Comparison of ENCODE assay signal across 8 cellular contexts in the genomic region with DNA sequence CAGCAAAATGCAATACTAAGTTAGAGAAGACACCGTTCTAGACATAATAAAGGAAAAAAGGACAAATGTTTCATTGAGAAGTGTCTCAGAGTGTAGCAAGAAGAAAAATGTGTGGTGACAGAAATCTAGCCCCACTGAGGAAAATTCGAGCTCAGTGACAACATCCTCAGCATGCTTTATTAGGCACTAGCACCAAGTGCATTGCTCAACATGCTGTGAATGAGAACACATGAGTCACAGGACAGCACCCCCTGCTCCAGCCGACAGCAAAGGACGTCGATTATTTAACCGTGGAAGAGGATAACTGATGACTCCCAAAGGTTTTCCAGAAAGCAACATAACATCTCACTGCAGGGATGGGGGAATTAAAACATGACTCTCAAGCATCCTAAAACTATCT.
DNase-seq lines count a peak whose midpoint lies in the region; ATAC-seq and TF ChIP-seq lines count a peak whose summit lies in the region.

No MANE protein-coding gene starts in this region.

- H3K9me3 Mint-ChIP-seq in CD4-positive, CD25-positive, alpha-beta regulatory T cell = no peaks in the 10 kb centered on the region
- H3K9me3 Mint-ChIP-seq in naive thymus-derived CD8-positive, alpha-beta T cell = no peaks in the 10 kb centered on the region

- peaks cover 28 to 43% (median 34%) of the 10 kb centered on the region in 4 donors for H3K4me1 Mint-ChIP-seq in CD4-positive, CD25-positive, alpha-beta regulatory T cell
- H3K4me1 Mint-ChIP-seq in naive thymus-derived CD8-positive, alpha-beta T cell = peaks cover 15 to 44% (median 29%) of the 10 kb centered on the region in 4 donors

- H3K27ac ChIP-seq in CD4-positive, CD25-positive, alpha-beta regulatory T cell (ENCODE audit: insufficient read depth, low read length, poor library complexity, severe bottlenecking) = no peak overlapping the region
- no peak overlapping the region for H3K27ac ChIP-seq in foreskin keratinocyte
- H3K27ac ChIP-seq in psoas muscle = peak overlapping the region; percentile 55

- no peak overlapping the region for H3K4me3 Mint-ChIP-seq in CD4-positive, CD25-positive, alpha-beta regulatory T cell
- H3K4me3 Mint-ChIP-seq in naive thymus-derived CD8-positive, alpha-beta T cell = no peak overlapping the region

- peaks cover 3% of the 10 kb centered on the region for H3K4me1 ChIP-seq in CD4-positive, CD25-positive, alpha-beta regulatory T cell (ENCODE audit: control insufficient read depth, insufficient read depth, low read length, poor library complexity, severe bottlenecking)
- H3K4me1 ChIP-seq in foreskin keratinocyte (peaks cover 5% of the 10 kb centered on the region), psoas muscle (peaks cover 22% of the 10 kb centered on the region)

- DNase-seq in CD4-positive, CD25-positive, alpha-beta regulatory T cell = no peak
- peak in 1 of 2 donors; percentile 41 for DNase-seq in foreskin keratinocyte
- DNase-seq in psoas muscle = peak; percentile 69 to 77
- no peak for DNase-seq in activated T-cell treated with anti-CD3 and anti-CD28 coated beads for 4 hours
- DNase-seq in naive thymus-derived CD8-positive, alpha-beta T cell = no peak
- DNase-seq in mesenteric fat pad (ENCODE audit: low spot score) = no peak

- ATAC-seq in CD4-positive, CD25-positive, alpha-beta regulatory T cell (ENCODE audit: low read depth in 2 of 2) = no peak
- ATAC-seq in SK-N-SH treated with all-trans-retinoic acid at 6 μM for 48 hours = peak; percentile 67
- ATAC-seq in foreskin keratinocyte = peak; percentile 35
- ATAC-seq in psoas muscle = peak; percentile 91 to 98 (median 97)
- ATAC-seq in GM19035 (IDR thresholded peaks at IDR 0.05; ENCODE audit: unreplicated experiment) = no peak
- ATAC-seq in naive thymus-derived CD8-positive, alpha-beta T cell = no peak

- H3K36me3 Mint-ChIP-seq in CD4-positive, CD25-positive, alpha-beta regulatory T cell = no peaks in the 10 kb centered on the region
- H3K36me3 Mint-ChIP-seq in naive thymus-derived CD8-positive, alpha-beta T cell = peaks cover 0 to 2% (median 0%) of the 10 kb centered on the region in 3 donors

- intact Hi-C loops in psoas muscle (cut with DNase I) = loop anchor here in 1 of 2 donors (10.0 kb wide), 1 partner anchor 186 kb away; the partner anchor contains the start of gene GNAQ

- no peaks in the 10 kb centered on the region for H3K9me3 ChIP-seq in CD4-positive, CD25-positive, alpha-beta regulatory T cell (ENCODE audit: control insufficient read depth in 2 of 2, low read length in 2 of 2)
- no peaks in the 10 kb centered on the region for H3K9me3 ChIP-seq in psoas muscle

- no peaks in the 10 kb centered on the region for H3K27me3 ChIP-seq in CD4-positive, CD25-positive, alpha-beta regulatory T cell (ENCODE audit: control insufficient read depth, insufficient read depth, low read length)
- H3K27me3 ChIP-seq in foreskin keratinocyte = no peaks in the 10 kb centered on the region
- no peaks in the 10 kb centered on the region for H3K27me3 ChIP-seq in psoas muscle (ENCODE audit: insufficient read depth in 3 of 3, low read length in 2 of 3)

- no peak overlapping the region for H3K4me3 ChIP-seq in CD4-positive, CD25-positive, alpha-beta regulatory T cell (ENCODE audit: low read depth, low read length)
- H3K4me3 ChIP-seq in psoas muscle = no peak overlapping the region

- peak overlapping the region in 2 of 3 donors; percentile 18 to 81 for H3K27ac Mint-ChIP-seq in CD4-positive, CD25-positive, alpha-beta regulatory T cell
- peak overlapping the region in 5 of 10 donors; percentile 6 to 74 (median 50) for H3K27ac Mint-ChIP-seq in naive thymus-derived CD8-positive, alpha-beta T cell

- WGBS in psoas muscle, 3 donors = 28 to 37% (median 31%) methylated on average over 6 of the region's 6 CpGs

- H3K27me3 Mint-ChIP-seq in CD4-positive, CD25-positive, alpha-beta regulatory T cell = no peaks in the 10 kb centered on the region
- H3K27me3 Mint-ChIP-seq in naive thymus-derived CD8-positive, alpha-beta T cell = no peaks in the 10 kb centered on the region

- H3K36me3 ChIP-seq in CD4-positive, CD25-positive, alpha-beta regulatory T cell (ENCODE audit: control insufficient read depth, insufficient read depth, low read length) = no peaks in the 10 kb centered on the region
- H3K36me3 ChIP-seq in psoas muscle (ENCODE audit: insufficient read depth in 1 of 2, low read depth in 1 of 2) = no peaks in the 10 kb centered on the region

- no peak for TF ChIP-seq CTCF in foreskin keratinocyte (conservative IDR thresholded peaks at IDR 0.05)
- TF ChIP-seq CTCF in psoas muscle (IDR thresholded peaks at IDR 0.05) = no peak

- POLR2A ChIA-PET in naive thymus-derived CD8-positive, alpha-beta T cell (lab: Charles Lee) = no interaction called here

TF ChIP-seq in SK-N-SH treated with all-trans-retinoic acid at 6 μM for 48 hours, 23 proteins besides CTCF, POLR2A, EP300 and RAD21:
- TF ChIP-seq ESRRG (CRISPR knock-in tag; IDR thresholded peaks at IDR 0.05) = no peak
- TF ChIP-seq, protein P1, sequence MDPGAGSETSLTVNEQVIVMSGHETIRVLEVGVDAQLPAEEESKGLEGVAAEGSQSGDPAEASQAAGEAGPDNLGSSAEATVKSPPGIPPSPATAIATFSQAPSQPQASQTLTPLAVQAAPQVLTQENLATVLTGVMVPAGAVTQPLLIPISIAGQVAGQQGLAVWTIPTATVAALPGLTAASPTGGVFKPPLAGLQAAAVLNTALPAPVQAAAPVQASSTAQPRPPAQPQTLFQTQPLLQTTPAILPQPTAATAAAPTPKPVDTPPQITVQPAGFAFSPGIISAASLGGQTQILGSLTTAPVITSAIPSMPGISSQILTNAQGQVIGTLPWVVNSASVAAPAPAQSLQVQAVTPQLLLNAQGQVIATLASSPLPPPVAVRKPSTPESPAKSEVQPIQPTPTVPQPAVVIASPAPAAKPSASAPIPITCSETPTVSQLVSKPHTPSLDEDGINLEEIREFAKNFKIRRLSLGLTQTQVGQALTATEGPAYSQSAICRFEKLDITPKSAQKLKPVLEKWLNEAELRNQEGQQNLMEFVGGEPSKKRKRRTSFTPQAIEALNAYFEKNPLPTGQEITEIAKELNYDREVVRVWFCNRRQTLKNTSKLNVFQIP (CRISPR knock-in tag; IDR thresholded peaks at IDR 0.05; ENCODE audit: borderline replicate concordance, low read depth) = no peak
- no peak for TF ChIP-seq RARB (CRISPR knock-in tag; IDR thresholded peaks at IDR 0.05)
- TF ChIP-seq ZFP3 (CRISPR knock-in tag; IDR thresholded peaks at IDR 0.05) = no peak
- TF ChIP-seq, protein P2, sequence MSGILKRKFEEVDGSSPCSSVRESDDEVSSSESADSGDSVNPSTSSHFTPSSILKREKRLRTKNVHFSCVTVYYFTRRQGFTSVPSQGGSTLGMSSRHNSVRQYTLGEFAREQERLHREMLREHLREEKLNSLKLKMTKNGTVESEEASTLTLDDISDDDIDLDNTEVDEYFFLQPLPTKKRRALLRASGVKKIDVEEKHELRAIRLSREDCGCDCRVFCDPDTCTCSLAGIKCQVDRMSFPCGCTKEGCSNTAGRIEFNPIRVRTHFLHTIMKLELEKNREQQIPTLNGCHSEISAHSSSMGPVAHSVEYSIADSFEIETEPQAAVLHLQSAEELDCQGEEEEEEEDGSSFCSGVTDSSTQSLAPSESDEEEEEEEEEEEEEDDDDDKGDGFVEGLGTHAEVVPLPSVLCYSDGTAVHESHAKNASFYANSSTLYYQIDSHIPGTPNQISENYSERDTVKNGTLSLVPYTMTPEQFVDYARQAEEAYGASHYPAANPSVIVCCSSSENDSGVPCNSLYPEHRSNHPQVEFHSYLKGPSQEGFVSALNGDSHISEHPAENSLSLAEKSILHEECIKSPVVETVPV (CRISPR knock-in tag; IDR thresholded peaks at IDR 0.05) = no peak
- no peak for TF ChIP-seq ZC3H10 (CRISPR knock-in tag; IDR thresholded peaks at IDR 0.05)
- TF ChIP-seq, protein P3, sequence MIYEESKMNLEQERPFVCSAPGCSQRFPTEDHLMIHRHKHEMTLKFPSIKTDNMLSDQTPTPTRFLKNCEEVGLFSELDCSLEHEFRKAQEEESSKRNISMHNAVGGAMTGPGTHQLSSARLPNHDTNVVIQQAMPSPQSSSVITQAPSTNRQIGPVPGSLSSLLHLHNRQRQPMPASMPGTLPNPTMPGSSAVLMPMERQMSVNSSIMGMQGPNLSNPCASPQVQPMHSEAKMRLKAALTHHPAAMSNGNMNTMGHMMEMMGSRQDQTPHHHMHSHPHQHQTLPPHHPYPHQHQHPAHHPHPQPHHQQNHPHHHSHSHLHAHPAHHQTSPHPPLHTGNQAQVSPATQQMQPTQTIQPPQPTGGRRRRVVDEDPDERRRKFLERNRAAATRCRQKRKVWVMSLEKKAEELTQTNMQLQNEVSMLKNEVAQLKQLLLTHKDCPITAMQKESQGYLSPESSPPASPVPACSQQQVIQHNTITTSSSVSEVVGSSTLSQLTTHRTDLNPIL (CRISPR knock-in tag; IDR thresholded peaks at IDR 0.05; ENCODE audit: low read depth) = no peak
- no peak for TF ChIP-seq BACH2 (CRISPR knock-in tag; IDR thresholded peaks at IDR 0.05; ENCODE audit: borderline replicate concordance)
- no peak for TF ChIP-seq SNAI2 (CRISPR knock-in tag; IDR thresholded peaks at IDR 0.05)
- TF ChIP-seq ZNF70 (CRISPR knock-in tag; IDR thresholded peaks at IDR 0.05) = no peak
- TF ChIP-seq PPARA (CRISPR knock-in tag; IDR thresholded peaks at IDR 0.05; ENCODE audit: borderline replicate concordance) = no peak
- TF ChIP-seq ZNF8 (CRISPR knock-in tag; IDR thresholded peaks at IDR 0.05) = no peak
- TF ChIP-seq OSR1 (CRISPR knock-in tag; IDR thresholded peaks at IDR 0.05) = no peak
- TF ChIP-seq CSDC2 (CRISPR knock-in tag; IDR thresholded peaks at IDR 0.05) = no peak

Comparison
In these comparisons a context has a peak if more than half of its experiments do, and no peak if none do; other contexts are left out.
1. ATAC-seq: peak in SK-N-SH treated with all-trans-retinoic acid at 6 μM for 48 hours (single experiment), foreskin keratinocyte (single experiment) and psoas muscle (4 of 4); none in CD4-positive, CD25-positive, alpha-beta regulatory T cell (0 of 2), GM19035 (single experiment) and naive thymus-derived CD8-positive, alpha-beta T cell (0 of 2).
2. DNase-seq: peak in psoas muscle (2 of 2); none in CD4-positive, CD25-positive, alpha-beta regulatory T cell (0 of 3), activated T-cell treated with anti-CD3 and anti-CD28 coated beads for 4 hours (single experiment), naive thymus-derived CD8-positive, alpha-beta T cell (0 of 10) and mesenteric fat pad (single experiment).